ENCODE assay signal across 20 cellular contexts in the genomic region with DNA sequence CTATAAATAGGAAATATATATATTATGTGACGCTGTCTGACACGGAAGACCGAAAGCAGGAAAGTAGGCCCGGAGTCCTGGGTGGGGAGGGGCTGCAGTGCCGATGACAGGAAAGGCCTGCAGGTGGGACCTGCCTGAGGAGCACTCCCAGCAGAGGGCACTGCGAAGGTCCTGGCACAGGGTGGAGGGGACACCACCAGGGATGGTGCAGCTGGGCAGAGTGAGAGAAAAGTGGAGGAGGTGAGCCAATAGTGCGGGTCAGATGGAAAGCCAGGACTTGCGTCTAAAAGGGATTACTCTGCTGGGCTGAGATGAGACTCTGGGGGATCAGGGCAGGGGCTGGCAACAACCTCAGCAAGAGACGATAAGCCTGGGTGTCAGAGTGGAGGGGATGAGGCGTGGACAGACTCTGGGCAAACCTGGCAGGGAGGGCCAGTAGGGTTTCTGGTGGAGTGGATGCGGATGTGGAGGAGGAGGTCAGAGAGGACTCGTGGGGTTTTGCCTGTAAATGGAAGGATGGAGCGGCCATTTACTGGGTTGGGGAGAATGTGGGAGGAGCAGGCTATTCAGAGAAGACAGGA.
A peak's percentile ranks its signal among the peaks of the same experiment; 100 is the strongest.
DNase-seq lines count a peak whose midpoint lies in the region; ATAC-seq and TF ChIP-seq lines count a peak whose summit lies in the region.
"Had no signal": no experiment of that assay in that cellular context is flagged by ENCODE, and none has a peak within 500 bp of the region (broad histone marks: within the 10 kb centered on the region; RNA-seq: fewer than 3 reads in every experiment).

No MANE protein-coding gene starts in this region.

- H3K9ac ChIP-seq in PC-3 (ENCODE audit: low read length) (no peak overlapping the region), endodermal cell (ENCODE audit: extremely low read depth, low read length, poor library complexity, severe bottlenecking) (no peak overlapping the region)

- no peaks in the 10 kb centered on the region for H3K4me1 ChIP-seq in PC-3 (ENCODE audit: insufficient read depth, low read length)
- H3K4me1 ChIP-seq in endodermal cell (ENCODE audit: control insufficient read depth, insufficient read depth, low read length) = no peaks in the 10 kb centered on the region
- H3K4me1 ChIP-seq in effector memory CD4-positive, alpha-beta T cell (ENCODE audit: control insufficient read depth, insufficient read depth, low read length, poor library complexity, severe bottlenecking) = no peaks in the 10 kb centered on the region

- H3K4me1 Mint-ChIP-seq in endodermal cell = no peaks in the 10 kb centered on the region

- H3K36me3 ChIP-seq in PC-3 (ENCODE audit: low read depth, low read length) (peaks cover 39% of the 10 kb centered on the region), endodermal cell (ENCODE audit: control insufficient read depth, insufficient read depth, low read length) (peaks cover 84% of the 10 kb centered on the region), kidney epithelial cell (ENCODE audit: control insufficient read depth, insufficient read depth, low read length) (peaks cover 1% of the 10 kb centered on the region)
- H3K36me3 ChIP-seq in effector memory CD4-positive, alpha-beta T cell (ENCODE audit: control insufficient read depth, insufficient read depth, low read length) = peaks cover 83% of the 10 kb centered on the region

- intact Hi-C loops in PC-3 (cut with micrococcal nuclease) = no loop called here

- H2AFZ ChIP-seq in PC-3 (ENCODE audit: low read length) = no peak overlapping the region

- H3K27me3 ChIP-seq in PC-3 (ENCODE audit: low read length) = no peaks in the 10 kb centered on the region
- H3K27me3 ChIP-seq in endodermal cell (ENCODE audit: control insufficient read depth, insufficient read depth, low read length, poor library complexity, severe bottlenecking) = no peaks in the 10 kb centered on the region
- no peaks in the 10 kb centered on the region for H3K27me3 ChIP-seq in kidney epithelial cell (ENCODE audit: control insufficient read depth, insufficient read depth, low read length)
- H3K27me3 ChIP-seq in effector memory CD4-positive, alpha-beta T cell (replicated peaks; ENCODE audit: control insufficient read depth, insufficient read depth, low read length, poor library complexity, severe bottlenecking) = no peaks in the 10 kb centered on the region
- H3K27me3 ChIP-seq: adrenal gland had no signal

- no peaks in the 10 kb centered on the region for H3K79me2 ChIP-seq in PC-3 (ENCODE audit: low read length)

- TF ChIP-seq CTCF in PC-3 (conservative IDR thresholded peaks at IDR 0.05; ENCODE audit: low read depth, low read length) = no peak
- peak; percentile 68 for TF ChIP-seq CTCF in endodermal cell (conservative IDR thresholded peaks at IDR 0.05)
- TF ChIP-seq CTCF in kidney epithelial cell (IDR thresholded peaks at IDR 0.05; ENCODE audit: insufficient read depth, low read length, poor library complexity, severe bottlenecking) = peak; percentile 14
- TF ChIP-seq CTCF in foreskin fibroblast (IDR thresholded peaks at IDR 0.05; ENCODE audit: low read depth, low read length) = no peak

- WGBS in endodermal cell (ENCODE audit: insufficient coverage in 1 of 2, insufficient read length in 1 of 2), 2 experiments = 93% methylated on average over 11 to 13 of the region's 13 CpGs

- BruUV-seq in PC-3 (replicated peaks; lab: Mats Ljungman, UMichigan) = no TSS peak

- no peak overlapping the region for H3K27ac ChIP-seq in PC-3 (ENCODE audit: low read length)
- no peak overlapping the region for H3K27ac ChIP-seq in endodermal cell (ENCODE audit: low read depth, low read length)
- H3K27ac ChIP-seq in effector memory CD4-positive, alpha-beta T cell (ENCODE audit: insufficient read depth, low read length, poor library complexity, severe bottlenecking) = no peak overlapping the region
- H3K27ac ChIP-seq: adrenal gland, RWPE1, thoracic aorta had no signal

- no peaks in the 10 kb centered on the region for H3K9me2 ChIP-seq in PC-3 (replicated peaks; ENCODE audit: low read length)

- H3K27me3 Mint-ChIP-seq in endodermal cell (ENCODE audit: insufficient read depth) = no peaks in the 10 kb centered on the region
- H3K27me3 Mint-ChIP-seq: IgD-negative memory B cell, naive B cell had no signal

- H3K4me3 ChIP-seq in PC-3 (ENCODE audit: low read length) (no peak overlapping the region), endodermal cell (ENCODE audit: low read length) (no peak overlapping the region), kidney epithelial cell (ENCODE audit: low read depth, low read length) (no peak overlapping the region), foreskin fibroblast (ENCODE audit: low read depth in 1 of 2, low read length in 2 of 2) (no peak overlapping the region)
- no peak overlapping the region for H3K4me3 ChIP-seq in effector memory CD4-positive, alpha-beta T cell (ENCODE audit: insufficient read depth, low read depth, low read length, poor library complexity, severe bottlenecking)
- H3K4me3 ChIP-seq: adrenal gland, thoracic aorta had no signal

- H3K27ac Mint-ChIP-seq in endodermal cell = no peak overlapping the region
- H3K27ac Mint-ChIP-seq: activated T-helper 1 cell treated with anti-CD3 and anti-CD28 coated beads, Interleukin-12 subunit alpha, Interleukin-12 subunit beta, Interleukin-2, Interleukin-4 antibody, amounts not matched to agents 30 ng/mL and 10 ng/mL and 1 ng/mL, durations not matched to agents 14 hours and 24 hours and 36 hours had no signal

- no peaks in the 10 kb centered on the region for H3K9me3 ChIP-seq in PC-3 (ENCODE audit: low read length)
- no peaks in the 10 kb centered on the region for H3K9me3 ChIP-seq in endodermal cell (ENCODE audit: control insufficient read depth, low read length)
- no peaks in the 10 kb centered on the region for H3K9me3 ChIP-seq in effector memory CD4-positive, alpha-beta T cell (ENCODE audit: control insufficient read depth, low read length)
- H3K9me3 ChIP-seq: adrenal gland, thoracic aorta had no signal

- H3K4me3 Mint-ChIP-seq in endodermal cell = no peak overlapping the region
- H3K4me3 Mint-ChIP-seq: activated T-helper 1 cell treated with anti-CD3 and anti-CD28 coated beads, Interleukin-12 subunit alpha, Interleukin-12 subunit beta, Interleukin-2, Interleukin-4 antibody, amounts not matched to agents 30 ng/mL and 10 ng/mL and 1 ng/mL, durations not matched to agents 14 hours and 24 hours and 36 hours had no signal

- CTCF ChIA-PET in PC-3 (lab: Charles Lee) = no interaction called here

- POLR2A ChIA-PET in PC-3 (lab: Charles Lee; ENCODE audit: unreplicated experiment) = no interaction called here

- H3K9me3 Mint-ChIP-seq in endodermal cell = no peaks in the 10 kb centered on the region
- H3K9me3 Mint-ChIP-seq: activated T-helper 1 cell treated with anti-CD3 and anti-CD28 coated beads, Interleukin-12 subunit alpha, Interleukin-12 subunit beta, Interleukin-2, Interleukin-4 antibody, amounts not matched to agents 30 ng/mL and 10 ng/mL and 1 ng/mL, durations not matched to agents 14 hours and 24 hours and 36 hours; IgD-negative memory B cell; naive B cell had no signal

- DNase-seq in D341Med (ENCODE audit: low spot score) = peak; percentile 44
- DNase-seq in PC-3 = no peak
- DNase-seq in endodermal cell = peak; percentile 77
- DNase-seq in kidney epithelial cell (ENCODE audit: low read depth) = no peak
- DNase-seq in effector memory CD4-positive, alpha-beta T cell = no peak
- no peak for DNase-seq in foreskin fibroblast
- DNase-seq: adrenal gland; central memory CD4-positive, alpha-beta T cell; COR-L47; naive B cell; NCI-H1048; NCI-H2171; NCI-H82; posterior cingulate gyrus had no signal

- ATAC-seq in PC-3 (peak; percentile 54), HG03196 (IDR thresholded peaks at IDR 0.05; ENCODE audit: unreplicated experiment) (no peak), HG03108 (IDR thresholded peaks at IDR 0.05; ENCODE audit: unreplicated experiment) (no peak)

- no peaks in the 10 kb centered on the region for H3F3A ChIP-seq in PC-3 (ENCODE audit: low read length, unreplicated experiment)

- peaks cover 89% of the 10 kb centered on the region for H3K36me3 Mint-ChIP-seq in endodermal cell (ENCODE audit: low read depth)

- no peaks in the 10 kb centered on the region for H4K20me1 ChIP-seq in PC-3 (ENCODE audit: low read length)

- no peak overlapping the region for H3K4me2 ChIP-seq in PC-3 (ENCODE audit: low read length)

Comparison
In these comparisons a context has a peak if more than half of its experiments do, and no peak if none do; other contexts are left out.
1. DNase-seq: peak in D341Med (single experiment) and endodermal cell (single experiment); none in PC-3 (single experiment), kidney epithelial cell (single experiment), effector memory CD4-positive, alpha-beta T cell (0 of 3) and foreskin fibroblast (0 of 2).
2. CTCF ChIP-seq: peak in endodermal cell (single experiment) and kidney epithelial cell (single experiment); none in PC-3 (single experiment) and foreskin fibroblast (single experiment).